In genomic region chr14:52461721-52462120, GRCh38 we compare ENCODE assay signal across 22 cellular contexts.
"Had no signal": no experiment of that assay in that cellular context is flagged by ENCODE, and none has a peak within 500 bp of the region (broad histone marks: within the 10 kb centered on the region; RNA-seq: fewer than 3 reads in every experiment).

No MANE protein-coding gene starts in this region.

- ATAC-seq: effector memory CD8-positive, alpha-beta T cell; esophagus mucosa; gastrocnemius medialis; heart right ventricle; left cardiac atrium; left lung; left ventricle myocardium superior; lower lobe of right lung had no signal

- H3K27ac ChIP-seq: coronary artery, dorsolateral prefrontal cortex, epithelial cell of prostate, esophagus squamous epithelium, gastrocnemius medialis, heart right ventricle, left lung, lower lobe of right lung had no signal

- DNase-seq: dermis blood vessel endothelial cell; dorsolateral prefrontal cortex; effector CD8-positive, alpha-beta T cell; effector memory CD8-positive, alpha-beta T cell; endodermal cell; erythroblast; esophagus squamous epithelium; foreskin fibroblast; foreskin melanocyte; gastrocnemius medialis; glutamatergic neuron; head of caudate nucleus; heart right ventricle; hippocampal formation; left cardiac atrium; left lung; left ventricle myocardium superior; lower lobe of right lung; midbrain had no signal

- H3K4me1 ChIP-seq: gastrocnemius medialis, lower lobe of right lung had no signal

- H3K4me3 ChIP-seq: coronary artery, dorsolateral prefrontal cortex, esophagus squamous epithelium, gastrocnemius medialis, heart right ventricle, left lung, lower lobe of right lung had no signal

- H3K27me3 ChIP-seq: dorsolateral prefrontal cortex, esophagus squamous epithelium, gastrocnemius medialis, heart right ventricle, left lung had no signal

- H3K36me3 ChIP-seq: left lung, lower lobe of right lung had no signal

- H3K9me3 ChIP-seq: gastrocnemius medialis had no signal
